Comparison of ENCODE assay signal across 1 cellular context in genomic region chr16:84116720-84117481, GRCh38.
A peak's percentile ranks its signal among the peaks of the same experiment; 100 is the strongest.
TF ChIP-seq lines count a peak whose summit lies in the region.

MBTPS1 (minus strand) TSS chr16:84116942; CDS start chr16:84101783, 15,159 bp downstream.

TF ChIP-seq in K562, 482 proteins besides CTCF, POLR2A, EP300 and RAD21 (continued from another document and continues in another):
- TF ChIP-seq ETV1 (tag; conservative IDR thresholded peaks at IDR 0.05; ENCODE audit: low read depth) (no peak), ZNF75A (CRISPR knock-in tag; IDR thresholded peaks at IDR 0.05) (no peak), RERE (CRISPR knock-in tag; IDR thresholded peaks at IDR 0.05; ENCODE audit: borderline replicate concordance) (peak; percentile 81; the same call in 1 of the 2 replicates), KLF13 (tag; IDR thresholded peaks at IDR 0.05; ENCODE audit: borderline replicate concordance, low read depth) (peak; percentile 81), MAX (CRISPR knock-in tag; IDR thresholded peaks at IDR 0.05) (peak; percentile 76), ZNF398 (CRISPR knock-in tag; IDR thresholded peaks at IDR 0.05) (no peak), ZNF609 (CRISPR knock-in tag; IDR thresholded peaks at IDR 0.05; ENCODE audit: borderline replicate concordance) (no peak; the same call in 1 of the 2 replicates), BMI1 (IDR thresholded peaks at IDR 0.05; ENCODE audit: low read length) (no peak), GTF2A2 (tag; IDR thresholded peaks at IDR 0.05) (no peak), HMGN3 (IDR thresholded peaks at IDR 0.05; ENCODE audit: borderline replicate concordance, extremely low read depth, insufficient read length, low read depth, low read length) (peak; percentile 22), ZNF717 (CRISPR knock-in tag; IDR thresholded peaks at IDR 0.05) (no peak), ZNF639 (CRISPR knock-in tag; conservative IDR thresholded peaks at IDR 0.05 in 1 of 2, IDR thresholded peaks at IDR 0.05 in 1 of 2) (peak in 1 of 2 experiments; percentile 97; a peak in 2 of 4 replicates), MAFF (IDR thresholded peaks at IDR 0.05; ENCODE audit: low read length) (peak; percentile 49; the same call in 1 of the 2 replicates), HOXB6 (CRISPR knock-in tag; IDR thresholded peaks at IDR 0.05; ENCODE audit: borderline replicate concordance) (no peak), ZNF655 (CRISPR knock-in tag; IDR thresholded peaks at IDR 0.05) (no peak), TAF7 (tag; IDR thresholded peaks at IDR 0.05) (no peak; the same call in 1 of the 2 replicates), JUN (IDR thresholded peaks at IDR 0.05; ENCODE audit: borderline replicate concordance, low read depth, low read length) (no peak), JUN (CRISPR knock-in tag; IDR thresholded peaks at IDR 0.05; ENCODE audit: borderline replicate concordance) (0 out of 2 replicates have a peak, but pooled peaks have one; percentile 38), ZNF436 (CRISPR knock-in tag; IDR thresholded peaks at IDR 0.05) (no peak), NR2F6 (CRISPR knock-in tag; IDR thresholded peaks at IDR 0.05) (peak; percentile 85), ZNF24 (IDR thresholded peaks at IDR 0.05) (no peak), MAFG (tag; conservative IDR thresholded peaks at IDR 0.05) (no peak), MEF2A (IDR thresholded peaks at IDR 0.05; ENCODE audit: control insufficient read depth, low read depth, low read length) (no peak), MCM3 (IDR thresholded peaks at IDR 0.05) (no peak), NFIC (IDR thresholded peaks at IDR 0.05) (peak; percentile 31; the same call in 1 of the 2 replicates), HCFC1 (IDR thresholded peaks at IDR 0.05; ENCODE audit: low read depth, low read length) (peak; percentile 72), GATAD2A (IDR thresholded peaks at IDR 0.05) (peak; percentile 15; the same call in 1 of the 2 replicates), ZNF512 (tag; IDR thresholded peaks at IDR 0.05) (no peak), TAL1 (IDR thresholded peaks at IDR 0.05) (no peak), ERF (CRISPR knock-in tag; IDR thresholded peaks at IDR 0.05) (peak; percentile 31; the same call in 1 of the 2 replicates), BRD9 (IDR thresholded peaks at IDR 0.05; ENCODE audit: low read depth, partially characterized antibody) (no peak), TRIM28 (IDR thresholded peaks at IDR 0.05) (no peak), ATF4 (CRISPR knock-in tag; IDR thresholded peaks at IDR 0.05) (0 out of 2 replicates have a peak, but pooled peaks have one; percentile 46), PHF21A (IDR thresholded peaks at IDR 0.05; ENCODE audit: borderline replicate concordance, low read depth) (no peak), NFE2 (IDR thresholded peaks at IDR 0.05; ENCODE audit: low read depth) (no peak), ZNF354B (CRISPR knock-in tag; IDR thresholded peaks at IDR 0.05) (no peak), ARID3A (IDR thresholded peaks at IDR 0.05; ENCODE audit: borderline replicate concordance, low read depth, low read length) (no peak), PYGO2 (tag; IDR thresholded peaks at IDR 0.05) (no peak), HMG20A (CRISPR knock-in tag; conservative IDR thresholded peaks at IDR 0.05) (no peak), ZBTB43 (CRISPR knock-in tag; IDR thresholded peaks at IDR 0.05) (peak; percentile 79; the same call in 1 of the 2 replicates), KLF10 (CRISPR knock-in tag; IDR thresholded peaks at IDR 0.05) (no peak), NUFIP1 (IDR thresholded peaks at IDR 0.05; ENCODE audit: partially characterized antibody) (no peak), CHCHD3 (CRISPR knock-in tag; IDR thresholded peaks at IDR 0.05) (no peak)
